ENCODE assay signal across 12 cellular contexts in genomic region chrX:35726176-35726575, GRCh38.
DNase-seq lines count a peak whose midpoint lies in the region; ATAC-seq, FAIRE-seq and TF ChIP-seq lines count a peak whose summit lies in the region.
"Had no signal": no experiment of that assay in that cellular context is flagged by ENCODE, and none has a peak within 500 bp of the region (broad histone marks: within the 10 kb centered on the region; RNA-seq: fewer than 3 reads in every experiment).

No MANE protein-coding gene starts in this region.

- H3F3A ChIP-seq in OCI-LY1 (ENCODE audit: insufficient read depth, low read length), result no peaks in the 10 kb centered on the region

- H3K4me3 Mint-ChIP-seq in Caco-2 (ENCODE audit: unreplicated experiment), result no peak overlapping the region
- H3K4me3 Mint-ChIP-seq: stimulated activated memory B cell treated with anti-CD40 and anti-IgM and Interleukin-4, amounts not matched to agents 10 μg/mL and 1 μg/mL and 100 μg/mL, for 72 hours had no signal

- POLR2A ChIA-PET in Caco-2 (lab: Charles Lee), result no interaction called here

- BruUV-seq in Caco-2 (replicated peaks; lab: Mats Ljungman, UMichigan), result no TSS peak

- H3K9me3 ChIP-seq in OCI-LY1 (ENCODE audit: low read length) (no peaks in the 10 kb centered on the region), Caco-2 (no peaks in the 10 kb centered on the region)
- H3K9me3 ChIP-seq: mucosa of descending colon had no signal

- H3K9me3 Mint-ChIP-seq in Caco-2 (ENCODE audit: unreplicated experiment), result no peaks in the 10 kb centered on the region

- no peak overlapping the region for H3K27ac Mint-ChIP-seq in Caco-2 (ENCODE audit: unreplicated experiment)
- H3K27ac Mint-ChIP-seq: stimulated activated memory B cell treated with anti-CD40 and anti-IgM and Interleukin-4, amounts not matched to agents 10 μg/mL and 1 μg/mL and 100 μg/mL, for 72 hours had no signal

- H3K4me2 ChIP-seq in OCI-LY1 (ENCODE audit: low read length), result no peak overlapping the region

- H3K36me3 ChIP-seq in OCI-LY1 (ENCODE audit: insufficient read depth, low read length), result no peaks in the 10 kb centered on the region
- H3K36me3 ChIP-seq in Caco-2 (ENCODE audit: control insufficient read depth, insufficient read depth, low read length), result no peaks in the 10 kb centered on the region

- H3K36me3 Mint-ChIP-seq in Caco-2 (ENCODE audit: insufficient read depth, unreplicated experiment), result no peaks in the 10 kb centered on the region
- H3K36me3 Mint-ChIP-seq: stimulated activated memory B cell treated with anti-CD40 and anti-IgM and Interleukin-4, amounts not matched to agents 10 μg/mL and 1 μg/mL and 100 μg/mL, for 72 hours had no signal

- TF ChIP-seq CTCF in OCI-LY1 (IDR thresholded peaks at IDR 0.05; ENCODE audit: low read length) (peak; percentile 34; the same call in 1 of the 2 replicates), retinal pigment epithelial cell (conservative IDR thresholded peaks at IDR 0.05; ENCODE audit: low read depth, low read length) (peak; percentile 28), Caco-2 (IDR thresholded peaks at IDR 0.05; ENCODE audit: insufficient read depth in 1 of 2, low read depth in 1 of 2, low read length in 1 of 2, severe bottlenecking in 1 of 2, unreplicated experiment in 1 of 2) (no peak)

- peak; percentile 2 for DNase-seq in NCI-H2171 treated with DMSO at 0.1 percent for 48 hours (lab: John Stamatoyannopoulos, UW)
- no peak for DNase-seq in NCI-H2171 (lab: John Stamatoyannopoulos, UW)
- DNase-seq in dedifferentiated amniotic fluid mesenchymal stem cell (ENCODE audit: extremely low spot score), result peak; percentile 20
- no peak for DNase-seq in retinal pigment epithelial cell (ENCODE audit: low read depth)
- no peak for DNase-seq in Caco-2
- no peak for DNase-seq in GM12892 (ENCODE audit: insufficient read length)
- DNase-seq: caudate nucleus; stimulated activated CD4-positive, alpha-beta T cell treated with anti-CD3 and anti-CD28 coated beads, Interleukin-12 subunit alpha, Interleukin-12 subunit beta, amount 100 ng/mL, for 4 hours had no signal

- H3K79me2 ChIP-seq in OCI-LY1 (ENCODE audit: insufficient read depth, low read length), result no peaks in the 10 kb centered on the region

- ATAC-seq in HG03457 (IDR thresholded peaks at IDR 0.05; ENCODE audit: unreplicated experiment), result no peak
- ATAC-seq: mucosa of descending colon; stimulated activated memory B cell treated with anti-CD40 and anti-IgM and Interleukin-4, amounts not matched to agents 10 μg/mL and 1 μg/mL and 100 μg/mL, for 72 hours had no signal

- H3K27ac ChIP-seq in OCI-LY1 (ENCODE audit: low read depth, low read length, poor library complexity, severe bottlenecking), result no peak overlapping the region

- H3K4me1 ChIP-seq in OCI-LY1 (ENCODE audit: insufficient read depth, low read length, severe bottlenecking) (no peaks in the 10 kb centered on the region), Caco-2 (no peaks in the 10 kb centered on the region)

- no peaks in the 10 kb centered on the region for H3K27me3 Mint-ChIP-seq in Caco-2 (ENCODE audit: insufficient read depth, unreplicated experiment)
- H3K27me3 Mint-ChIP-seq: stimulated activated memory B cell treated with anti-CD40 and anti-IgM and Interleukin-4, amounts not matched to agents 10 μg/mL and 1 μg/mL and 100 μg/mL, for 72 hours had no signal

- TF ChIP-seq POLR2A in GM12892 (IDR thresholded peaks at IDR 0.05; ENCODE audit: low read depth, low read length), result no peak

- no peak for FAIRE-seq in GM12892 (lab: Jason Lieb, UNC)

- no peak overlapping the region for H2AFZ ChIP-seq in OCI-LY1 (ENCODE audit: low read length)

- no peaks in the 10 kb centered on the region for H3K9me2 ChIP-seq in OCI-LY1 (ENCODE audit: low read depth, low read length)

- CTCF ChIA-PET in Caco-2 (lab: Charles Lee), result no interaction called here

- no peaks in the 10 kb centered on the region for H3K27me3 ChIP-seq in OCI-LY1 (ENCODE audit: insufficient read depth, low read length)
- no peaks in the 10 kb centered on the region for H3K27me3 ChIP-seq in Caco-2 (replicated peaks; ENCODE audit: control insufficient read depth, insufficient read depth, low read length)

- H3K4me1 Mint-ChIP-seq in Caco-2 (ENCODE audit: low read depth, unreplicated experiment), result no peaks in the 10 kb centered on the region
- H3K4me1 Mint-ChIP-seq: stimulated activated memory B cell treated with anti-CD40 and anti-IgM and Interleukin-4, amounts not matched to agents 10 μg/mL and 1 μg/mL and 100 μg/mL, for 72 hours had no signal

- H3K4me3 ChIP-seq in OCI-LY1 (ENCODE audit: low read depth, low read length, poor library complexity, severe bottlenecking) (no peak overlapping the region), retinal pigment epithelial cell (ENCODE audit: low read length) (no peak overlapping the region), Caco-2 (ENCODE audit: low read depth, low read length) (no peak overlapping the region)
- H3K4me3 ChIP-seq: mucosa of descending colon had no signal

- no peaks in the 10 kb centered on the region for H4K20me1 ChIP-seq in OCI-LY1 (ENCODE audit: insufficient read depth, low read length)

- no peak overlapping the region for H3K9ac ChIP-seq in OCI-LY1 (ENCODE audit: low read length)

- intact Hi-C loops in Caco-2 (cut with micrococcal nuclease; ENCODE audit: unreplicated experiment), result no loop called here

Comparison
In these comparisons a context has a peak if more than half of its experiments do, and no peak if none do; other contexts are left out.
1. DNase-seq: peak in NCI-H2171 treated with DMSO at 0.1 percent for 48 hours (single experiment) and dedifferentiated amniotic fluid mesenchymal stem cell (single experiment); none in NCI-H2171 (single experiment), retinal pigment epithelial cell (single experiment), Caco-2 (0 of 2) and GM12892 (single experiment).
2. CTCF ChIP-seq: peak in OCI-LY1 (single experiment) and retinal pigment epithelial cell (single experiment); none in Caco-2 (0 of 2).